Comparison of ENCODE assay signal across 8 cellular contexts in genomic region chr22:50508897-50509296, GRCh38. TPM values are rescaled to one million over a fixed set of nuclear protein-coding genes. Genes with fewer than 3 reads are reported as not detected.
DNase-seq lines count a peak whose midpoint lies in the region; ATAC-seq and TF ChIP-seq lines count a peak whose summit lies in the region.

No MANE protein-coding gene starts in this region.

- H3K36me3 ChIP-seq in SK-N-SH (replicated peaks in 1 of 2; ENCODE audit: control insufficient read depth in 1 of 2, insufficient read depth in 2 of 2, low read length in 1 of 2): peaks cover 0 to 7% of the 10 kb centered on the region in 2 experiments
- peaks cover 0 to 25% (median 18%) of the 10 kb centered on the region in 5 donors for H3K36me3 ChIP-seq in subcutaneous abdominal adipose tissue (ENCODE audit: control insufficient read depth in 5 of 5, insufficient read depth in 5 of 5, low read length in 5 of 5)

- H3K4me1 ChIP-seq in SK-N-SH (ENCODE audit: control insufficient read depth in 1 of 2, insufficient read depth in 2 of 2, low read depth in 1 of 2, low read length in 1 of 2) (peaks cover 7 to 14% of the 10 kb centered on the region in 2 experiments; a peak in 3 of 4 replicates), subcutaneous abdominal adipose tissue (ENCODE audit: control insufficient read depth in 5 of 5, insufficient read depth in 5 of 5, low read length in 5 of 5) (peaks cover 0 to 29% (median 28%) of the 10 kb centered on the region in 5 donors)

- H4K20me1 ChIP-seq in SK-N-SH (ENCODE audit: insufficient read depth): 0 out of 2 replicates have a peak, but pooled peaks cover 4% of the 10 kb centered on the region

- H3K79me2 ChIP-seq in SK-N-SH (ENCODE audit: insufficient read depth): peaks cover 81% of the 10 kb centered on the region

- no peaks in the 10 kb centered on the region for H3K9me2 ChIP-seq in SK-N-SH

- H3K27ac ChIP-seq in SK-N-SH (ENCODE audit: low read depth in 2 of 2, low read length in 1 of 2) (peak overlapping the region; percentile 69 to 83; a peak in 3 of 4 replicates), subcutaneous abdominal adipose tissue (ENCODE audit: low read depth, low read length) (peak overlapping the region; percentile 88)

- H3K27ac Mint-ChIP-seq in activated naive CD4-positive, alpha-beta T cell treated with anti-CD3 and anti-CD28 coated beads, Interleukin-2, amount 50 U/mL, for 72 hours: peak overlapping the region; percentile 89 to 94

- CTCF ChIA-PET in SK-N-SH (lab: Yijun Ruan, JAX): interaction anchor here (2.6 to 3.1 kb wide), 3 partner anchors 11 to 54 kb away, joined by 12 to 20 read pairs (median 14); partner anchors contain the start of genes SCO2 and SYCE3

- H3K4me3 ChIP-seq in SK-N-SH (ENCODE audit: low read depth in 2 of 2, low read length in 1 of 2) (peak overlapping the region; percentile 79 to 85), iPS-18c (ENCODE audit: insufficient read depth, low read depth, low read length) (peak overlapping the region; percentile 87), subcutaneous abdominal adipose tissue (ENCODE audit: low read depth in 1 of 5, low read length in 5 of 5) (peak overlapping the region; percentile 68 to 91 (median 83))

- peaks cover 6% of the 10 kb centered on the region for H3F3A ChIP-seq in SK-N-SH (replicated peaks; ENCODE audit: insufficient read depth)

- H3K27me3 ChIP-seq in SK-N-SH (ENCODE audit: insufficient read depth) (no peaks in the 10 kb centered on the region), subcutaneous abdominal adipose tissue (ENCODE audit: control insufficient read depth in 5 of 5, insufficient read depth in 4 of 5, low read length in 5 of 5) (no peaks in the 10 kb centered on the region)

- ATAC-seq in SK-N-SH treated with all-trans-retinoic acid at 6 μM for 48 hours (no peak), HG02885 (IDR thresholded peaks at IDR 0.05; ENCODE audit: poor library complexity, unreplicated experiment) (no peak)
- no peak for ATAC-seq in activated naive CD4-positive, alpha-beta T cell treated with anti-CD3 and anti-CD28 coated beads, Interleukin-2, amount 50 U/mL, for 72 hours

- H3K9me3 Mint-ChIP-seq in activated naive CD4-positive, alpha-beta T cell treated with anti-CD3 and anti-CD28 coated beads, Interleukin-2, amount 50 U/mL, for 72 hours: no peaks in the 10 kb centered on the region

- H3K9ac ChIP-seq in SK-N-SH (peak overlapping the region; percentile 77), subcutaneous abdominal adipose tissue (ENCODE audit: low read length in 5 of 5) (peak overlapping the region; percentile 59 to 75 (median 65))

- peak overlapping the region; percentile 66; the same call in 1 of the 2 replicates for H2AFZ ChIP-seq in SK-N-SH (ENCODE audit: low read depth)

- no peak for TF ChIP-seq RAD21 in SK-N-SH (IDR thresholded peaks at IDR 0.05; ENCODE audit: low read length)

- TF ChIP-seq EP300 in SK-N-SH (IDR thresholded peaks at IDR 0.05; ENCODE audit: borderline replicate concordance in 1 of 2, low read depth in 1 of 2, low read length in 1 of 2): no peak

- POLR2A ChIA-PET in SK-N-SH (lab: Yijun Ruan, JAX): interaction anchor here (2.0 kb wide), 1 partner anchor 17 kb away, joined by 11 read pairs; the partner anchor contains the start of gene SCO2

- H3K36me3 Mint-ChIP-seq in activated naive CD4-positive, alpha-beta T cell treated with anti-CD3 and anti-CD28 coated beads, Interleukin-2, amount 50 U/mL, for 72 hours: peaks cover 12 to 29% of the 10 kb centered on the region in 2 donors

- DNase-seq in SK-N-SH (no peak), GOT3 (lab: John Stamatoyannopoulos, UW) (no peak), NCI-H526 (lab: John Stamatoyannopoulos, UW) (no peak)
- DNase-seq in activated naive CD4-positive, alpha-beta T cell treated with anti-CD3 and anti-CD28 coated beads, Interleukin-2, amount 50 U/mL, for 72 hours (ENCODE audit: low spot score in 2 of 2): no peak

- H3K9me3 ChIP-seq in SK-N-SH (no peaks in the 10 kb centered on the region), iPS-18c (ENCODE audit: control insufficient read depth, insufficient read depth, low read length) (peaks cover 3% of the 10 kb centered on the region), subcutaneous abdominal adipose tissue (ENCODE audit: control insufficient read depth in 5 of 5, low read length in 5 of 5) (no peaks in the 10 kb centered on the region)

- no peak for TF ChIP-seq CTCF in SK-N-SH (IDR thresholded peaks at IDR 0.05)

- WGBS in SK-N-SH (ENCODE audit: low lambda C conversion rate): 3% methylated on average over 3 of the region's 3 CpGs

- peak overlapping the region; percentile 96 for H3K4me2 ChIP-seq in SK-N-SH

TF ChIP-seq in SK-N-SH, 30 proteins besides CTCF, POLR2A, EP300 and RAD21 (continues in another document):
- TF ChIP-seq EZH2phosphoT487 (IDR thresholded peaks at IDR 0.05; ENCODE audit: borderline replicate concordance, low read depth) (no peak), YY1 (IDR thresholded peaks at IDR 0.05; ENCODE audit: low read depth) (no peak), USF1 (IDR thresholded peaks at IDR 0.05; ENCODE audit: borderline replicate concordance, low read depth) (no peak), POLR2AphosphoS5 (IDR thresholded peaks at IDR 0.05; ENCODE audit: low read depth, low read length) (no peak), TCF12 (IDR thresholded peaks at IDR 0.05) (no peak), GABPA (IDR thresholded peaks at IDR 0.05; ENCODE audit: low read depth) (no peak), RCOR1 (IDR thresholded peaks at IDR 0.05; ENCODE audit: low read length) (no peak), TEAD4 (IDR thresholded peaks at IDR 0.05; ENCODE audit: borderline replicate concordance, insufficient read depth) (no peak), NRF1 (IDR thresholded peaks at IDR 0.05; ENCODE audit: low read depth, low read length) (no peak)

TF ChIP-seq in SK-N-SH treated with all-trans-retinoic acid at 6 μM for 48 hours, 23 proteins besides CTCF, POLR2A, EP300 and RAD21 (continues in another document):
- TF ChIP-seq ZC3H10 (CRISPR knock-in tag; IDR thresholded peaks at IDR 0.05): no peak
- no peak for TF ChIP-seq ZNF8 (CRISPR knock-in tag; IDR thresholded peaks at IDR 0.05)
- TF ChIP-seq RARB (CRISPR knock-in tag; IDR thresholded peaks at IDR 0.05): no peak
- TF ChIP-seq BACH2 (CRISPR knock-in tag; IDR thresholded peaks at IDR 0.05; ENCODE audit: borderline replicate concordance): no peak
- TF ChIP-seq ZNF565 (CRISPR knock-in tag; conservative IDR thresholded peaks at IDR 0.05; ENCODE audit: low read depth): no peak
- TF ChIP-seq ZFP3 (CRISPR knock-in tag; IDR thresholded peaks at IDR 0.05): no peak
- no peak for TF ChIP-seq CSDC2 (CRISPR knock-in tag; IDR thresholded peaks at IDR 0.05)
- no peak for TF ChIP-seq CSRNP3 (CRISPR knock-in tag; IDR thresholded peaks at IDR 0.05)
- no peak for TF ChIP-seq ZNF70 (CRISPR knock-in tag; IDR thresholded peaks at IDR 0.05)
- TF ChIP-seq ISL1 (CRISPR knock-in tag; IDR thresholded peaks at IDR 0.05): no peak
- TF ChIP-seq TOX (CRISPR knock-in tag; IDR thresholded peaks at IDR 0.05; ENCODE audit: borderline replicate concordance): no peak
- no peak for TF ChIP-seq GLIS3 (CRISPR knock-in tag; IDR thresholded peaks at IDR 0.05)

RNA-seq across cellular contexts. Expression of gene NCAPH2, which starts 0.9 kb away (rescaled TPM):
- polyA plus RNA-seq in SK-N-SH (2012; rRNA removed): 21.1 and 22.4 TPM in 2 replicates
- polyA plus RNA-seq in SK-N-SH (2012; cell fraction: cytosol; rRNA removed): 8.0 and 12.9 TPM in 2 replicates
- polyA plus RNA-seq in SK-N-SH (2012; cell fraction: nucleus; rRNA removed): 54.6 and 65.2 TPM in 2 replicates
- total RNA-seq in activated naive CD4-positive, alpha-beta T cell treated with anti-CD3 and anti-CD28 coated beads, Interleukin-2, amount 50 U/mL, for 72 hours: 100 to 1,000 TPM; 121 to 130 TPM

RNA-seq across cellular contexts. Expression of gene LMF2, which starts 1.4 kb away (rescaled TPM):
- 34.3 and 42.8 TPM in 2 replicates for polyA plus RNA-seq in SK-N-SH (2012; rRNA removed)
- 5.5 and 11.9 TPM in 2 replicates for polyA plus RNA-seq in SK-N-SH (2012; cell fraction: cytosol; rRNA removed)
- 235 and 240 TPM in 2 replicates for polyA plus RNA-seq in SK-N-SH (2012; cell fraction: nucleus; rRNA removed)
- total RNA-seq in activated naive CD4-positive, alpha-beta T cell treated with anti-CD3 and anti-CD28 coated beads, Interleukin-2, amount 50 U/mL, for 72 hours: 10 to 100 TPM; 54.2 to 76.7 TPM

RNA-seq across cellular contexts. Expression of gene SCO2, which starts 16.5 kb away (rescaled TPM):
- 3.2 and 4.0 TPM in 2 replicates for polyA plus RNA-seq in SK-N-SH (2012; rRNA removed)
- polyA plus RNA-seq in SK-N-SH (2012; cell fraction: cytosol; rRNA removed): 0.82 and 1.5 TPM in 2 replicates
- 2.6 and 2.9 TPM in 2 replicates for polyA plus RNA-seq in SK-N-SH (2012; cell fraction: nucleus; rRNA removed)
- 1 to 10 TPM in 1 of 2 donors, not detected in 1; 4.8 TPM for total RNA-seq in activated naive CD4-positive, alpha-beta T cell treated with anti-CD3 and anti-CD28 coated beads, Interleukin-2, amount 50 U/mL, for 72 hours

RNA-seq across cellular contexts. Expression of gene TYMP, which starts 20.9 kb away (rescaled TPM):
- polyA plus RNA-seq in SK-N-SH (2012; rRNA removed): 1.1 and 1.7 TPM in 2 replicates
- polyA plus RNA-seq in SK-N-SH (2012; cell fraction: cytosol; rRNA removed): 0.45 and 0.62 TPM in 2 replicates
- 5.0 and 11.0 TPM in 2 replicates for polyA plus RNA-seq in SK-N-SH (2012; cell fraction: nucleus; rRNA removed)
- total RNA-seq in activated naive CD4-positive, alpha-beta T cell treated with anti-CD3 and anti-CD28 coated beads, Interleukin-2, amount 50 U/mL, for 72 hours: 10 to 100 TPM; 20.8 to 74.5 TPM

RNA-seq across cellular contexts. Expression of gene MIOX, which starts 22.2 kb away (rescaled TPM):
- polyA plus RNA-seq in SK-N-SH (2012; rRNA removed): 0.05 and 0.06 TPM in 2 replicates
- polyA plus RNA-seq in SK-N-SH (2012; cell fraction: cytosol; rRNA removed): not detected in 2 replicates
- polyA plus RNA-seq in SK-N-SH (2012; cell fraction: nucleus; rRNA removed): 0.27 and 0.43 TPM in 2 replicates
- under 1 TPM in 1 of 2 donors, not detected in 1; 0.25 TPM for total RNA-seq in activated naive CD4-positive, alpha-beta T cell treated with anti-CD3 and anti-CD28 coated beads, Interleukin-2, amount 50 U/mL, for 72 hours
